In the genomic region with DNA sequence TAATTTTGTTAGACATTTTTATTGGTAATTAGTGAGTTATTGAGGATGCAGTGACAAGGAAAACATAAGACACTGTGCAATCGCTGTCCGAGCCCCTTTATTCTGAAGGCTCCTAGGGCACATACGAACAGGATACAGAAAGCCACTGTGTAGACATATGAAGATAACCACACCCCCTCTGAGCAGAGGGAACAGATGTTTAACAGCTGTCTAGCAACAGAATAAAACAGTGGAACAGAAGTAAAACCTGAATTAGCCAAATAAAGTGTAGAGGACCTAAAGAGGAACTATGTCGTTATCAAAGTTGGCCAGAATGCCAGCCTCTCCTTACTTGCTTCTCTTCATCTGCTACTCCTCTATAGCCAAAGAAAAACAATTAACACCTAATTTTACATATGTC, we compare ENCODE assay signal across 1 cellular context.
A peak's percentile ranks its signal among the peaks of the same experiment; 100 is the strongest.
TF ChIP-seq lines count a peak whose summit lies in the region.

No MANE protein-coding gene starts in this region.

TF ChIP-seq in K562, 482 proteins besides CTCF, POLR2A, EP300 and RAD21 (continued from another document and continues in another):
- TF ChIP-seq, protein P1, sequence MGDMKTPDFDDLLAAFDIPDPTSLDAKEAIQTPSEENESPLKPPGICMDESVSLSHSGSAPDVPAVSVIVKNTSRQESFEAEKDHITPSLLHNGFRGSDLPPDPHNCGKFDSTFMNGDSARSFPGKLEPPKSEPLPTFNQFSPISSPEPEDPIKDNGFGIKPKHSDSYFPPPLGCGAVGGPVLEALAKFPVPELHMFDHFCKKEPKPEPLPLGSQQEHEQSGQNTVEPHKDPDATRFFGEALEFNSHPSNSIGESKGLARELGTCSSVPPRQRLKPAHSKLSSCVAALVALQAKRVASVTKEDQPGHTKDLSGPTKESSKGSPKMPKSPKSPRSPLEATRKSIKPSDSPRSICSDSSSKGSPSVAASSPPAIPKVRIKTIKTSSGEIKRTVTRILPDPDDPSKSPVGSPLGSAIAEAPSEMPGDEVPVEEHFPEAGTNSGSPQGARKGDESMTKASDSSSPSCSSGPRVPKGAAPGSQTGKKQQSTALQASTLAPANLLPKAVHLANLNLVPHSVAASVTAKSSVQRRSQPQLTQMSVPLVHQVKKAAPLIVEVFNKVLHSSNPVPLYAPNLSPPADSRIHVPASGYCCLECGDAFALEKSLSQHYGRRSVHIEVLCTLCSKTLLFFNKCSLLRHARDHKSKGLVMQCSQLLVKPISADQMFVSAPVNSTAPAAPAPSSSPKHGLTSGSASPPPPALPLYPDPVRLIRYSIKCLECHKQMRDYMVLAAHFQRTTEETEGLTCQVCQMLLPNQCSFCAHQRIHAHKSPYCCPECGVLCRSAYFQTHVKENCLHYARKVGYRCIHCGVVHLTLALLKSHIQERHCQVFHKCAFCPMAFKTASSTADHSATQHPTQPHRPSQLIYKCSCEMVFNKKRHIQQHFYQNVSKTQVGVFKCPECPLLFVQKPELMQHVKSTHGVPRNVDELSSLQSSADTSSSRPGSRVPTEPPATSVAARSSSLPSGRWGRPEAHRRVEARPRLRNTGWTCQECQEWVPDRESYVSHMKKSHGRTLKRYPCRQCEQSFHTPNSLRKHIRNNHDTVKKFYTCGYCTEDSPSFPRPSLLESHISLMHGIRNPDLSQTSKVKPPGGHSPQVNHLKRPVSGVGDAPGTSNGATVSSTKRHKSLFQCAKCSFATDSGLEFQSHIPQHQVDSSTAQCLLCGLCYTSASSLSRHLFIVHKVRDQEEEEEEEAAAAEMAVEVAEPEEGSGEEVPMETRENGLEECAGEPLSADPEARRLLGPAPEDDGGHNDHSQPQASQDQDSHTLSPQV (IDR thresholded peaks at IDR 0.05): no peak
- no peak for TF ChIP-seq SIN3B (IDR thresholded peaks at IDR 0.05; ENCODE audit: low read depth)
- no peak for TF ChIP-seq SMARCB1 (IDR thresholded peaks at IDR 0.05; ENCODE audit: insufficient read length, low read depth)
- TF ChIP-seq CHD2 (IDR thresholded peaks at IDR 0.05; ENCODE audit: low read depth, low read length): no peak
- TF ChIP-seq DACH1 (IDR thresholded peaks at IDR 0.05; ENCODE audit: partially characterized antibody): peak; percentile 83
- TF ChIP-seq, protein P2, sequence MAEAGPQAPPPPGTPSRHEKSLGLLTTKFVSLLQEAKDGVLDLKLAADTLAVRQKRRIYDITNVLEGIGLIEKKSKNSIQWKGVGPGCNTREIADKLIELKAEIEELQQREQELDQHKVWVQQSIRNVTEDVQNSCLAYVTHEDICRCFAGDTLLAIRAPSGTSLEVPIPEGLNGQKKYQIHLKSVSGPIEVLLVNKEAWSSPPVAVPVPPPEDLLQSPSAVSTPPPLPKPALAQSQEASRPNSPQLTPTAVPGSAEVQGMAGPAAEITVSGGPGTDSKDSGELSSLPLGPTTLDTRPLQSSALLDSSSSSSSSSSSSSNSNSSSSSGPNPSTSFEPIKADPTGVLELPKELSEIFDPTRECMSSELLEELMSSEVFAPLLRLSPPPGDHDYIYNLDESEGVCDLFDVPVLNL (CRISPR knock-in tag; IDR thresholded peaks at IDR 0.05; ENCODE audit: low read depth): no peak
- TF ChIP-seq LCOR (CRISPR knock-in tag; IDR thresholded peaks at IDR 0.05): 0 out of 2 replicates have a peak, but pooled peaks have one; percentile 62
- TF ChIP-seq, protein P3, sequence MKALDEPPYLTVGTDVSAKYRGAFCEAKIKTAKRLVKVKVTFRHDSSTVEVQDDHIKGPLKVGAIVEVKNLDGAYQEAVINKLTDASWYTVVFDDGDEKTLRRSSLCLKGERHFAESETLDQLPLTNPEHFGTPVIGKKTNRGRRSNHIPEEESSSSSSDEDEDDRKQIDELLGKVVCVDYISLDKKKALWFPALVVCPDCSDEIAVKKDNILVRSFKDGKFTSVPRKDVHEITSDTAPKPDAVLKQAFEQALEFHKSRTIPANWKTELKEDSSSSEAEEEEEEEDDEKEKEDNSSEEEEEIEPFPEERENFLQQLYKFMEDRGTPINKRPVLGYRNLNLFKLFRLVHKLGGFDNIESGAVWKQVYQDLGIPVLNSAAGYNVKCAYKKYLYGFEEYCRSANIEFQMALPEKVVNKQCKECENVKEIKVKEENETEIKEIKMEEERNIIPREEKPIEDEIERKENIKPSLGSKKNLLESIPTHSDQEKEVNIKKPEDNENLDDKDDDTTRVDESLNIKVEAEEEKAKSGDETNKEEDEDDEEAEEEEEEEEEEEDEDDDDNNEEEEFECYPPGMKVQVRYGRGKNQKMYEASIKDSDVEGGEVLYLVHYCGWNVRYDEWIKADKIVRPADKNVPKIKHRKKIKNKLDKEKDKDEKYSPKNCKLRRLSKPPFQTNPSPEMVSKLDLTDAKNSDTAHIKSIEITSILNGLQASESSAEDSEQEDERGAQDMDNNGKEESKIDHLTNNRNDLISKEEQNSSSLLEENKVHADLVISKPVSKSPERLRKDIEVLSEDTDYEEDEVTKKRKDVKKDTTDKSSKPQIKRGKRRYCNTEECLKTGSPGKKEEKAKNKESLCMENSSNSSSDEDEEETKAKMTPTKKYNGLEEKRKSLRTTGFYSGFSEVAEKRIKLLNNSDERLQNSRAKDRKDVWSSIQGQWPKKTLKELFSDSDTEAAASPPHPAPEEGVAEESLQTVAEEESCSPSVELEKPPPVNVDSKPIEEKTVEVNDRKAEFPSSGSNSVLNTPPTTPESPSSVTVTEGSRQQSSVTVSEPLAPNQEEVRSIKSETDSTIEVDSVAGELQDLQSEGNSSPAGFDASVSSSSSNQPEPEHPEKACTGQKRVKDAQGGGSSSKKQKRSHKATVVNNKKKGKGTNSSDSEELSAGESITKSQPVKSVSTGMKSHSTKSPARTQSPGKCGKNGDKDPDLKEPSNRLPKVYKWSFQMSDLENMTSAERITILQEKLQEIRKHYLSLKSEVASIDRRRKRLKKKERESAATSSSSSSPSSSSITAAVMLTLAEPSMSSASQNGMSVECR (CRISPR knock-in tag; IDR thresholded peaks at IDR 0.05): peak; percentile 35; the same call in 1 of the 2 replicates
- TF ChIP-seq, protein P4, sequence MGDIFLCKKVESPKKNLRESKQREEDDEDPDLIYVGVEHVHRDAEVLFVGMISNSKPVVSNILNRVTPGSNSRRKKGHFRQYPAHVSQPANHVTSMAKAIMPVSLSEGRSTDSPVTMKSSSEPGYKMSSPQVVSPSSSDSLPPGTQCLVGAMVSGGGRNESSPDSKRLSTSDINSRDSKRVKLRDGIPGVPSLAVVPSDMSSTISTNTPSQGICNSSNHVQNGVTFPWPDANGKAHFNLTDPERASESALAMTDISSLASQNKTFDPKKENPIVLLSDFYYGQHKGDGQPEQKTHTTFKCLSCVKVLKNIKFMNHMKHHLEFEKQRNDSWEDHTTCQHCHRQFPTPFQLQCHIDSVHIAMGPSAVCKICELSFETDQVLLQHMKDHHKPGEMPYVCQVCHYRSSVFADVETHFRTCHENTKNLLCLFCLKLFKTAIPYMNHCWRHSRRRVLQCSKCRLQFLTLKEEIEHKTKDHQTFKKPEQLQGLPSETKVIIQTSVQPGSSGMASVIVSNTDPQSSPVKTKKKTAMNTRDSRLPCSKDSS (IDR thresholded peaks at IDR 0.05; ENCODE audit: low read depth, partially characterized antibody): no peak
- TF ChIP-seq JUN (IDR thresholded peaks at IDR 0.05; ENCODE audit: borderline replicate concordance, low read depth, low read length): no peak
- no peak for TF ChIP-seq JUN (CRISPR knock-in tag; IDR thresholded peaks at IDR 0.05; ENCODE audit: borderline replicate concordance)
- no peak for TF ChIP-seq TRIM28 (IDR thresholded peaks at IDR 0.05)
- TF ChIP-seq, protein P5, sequence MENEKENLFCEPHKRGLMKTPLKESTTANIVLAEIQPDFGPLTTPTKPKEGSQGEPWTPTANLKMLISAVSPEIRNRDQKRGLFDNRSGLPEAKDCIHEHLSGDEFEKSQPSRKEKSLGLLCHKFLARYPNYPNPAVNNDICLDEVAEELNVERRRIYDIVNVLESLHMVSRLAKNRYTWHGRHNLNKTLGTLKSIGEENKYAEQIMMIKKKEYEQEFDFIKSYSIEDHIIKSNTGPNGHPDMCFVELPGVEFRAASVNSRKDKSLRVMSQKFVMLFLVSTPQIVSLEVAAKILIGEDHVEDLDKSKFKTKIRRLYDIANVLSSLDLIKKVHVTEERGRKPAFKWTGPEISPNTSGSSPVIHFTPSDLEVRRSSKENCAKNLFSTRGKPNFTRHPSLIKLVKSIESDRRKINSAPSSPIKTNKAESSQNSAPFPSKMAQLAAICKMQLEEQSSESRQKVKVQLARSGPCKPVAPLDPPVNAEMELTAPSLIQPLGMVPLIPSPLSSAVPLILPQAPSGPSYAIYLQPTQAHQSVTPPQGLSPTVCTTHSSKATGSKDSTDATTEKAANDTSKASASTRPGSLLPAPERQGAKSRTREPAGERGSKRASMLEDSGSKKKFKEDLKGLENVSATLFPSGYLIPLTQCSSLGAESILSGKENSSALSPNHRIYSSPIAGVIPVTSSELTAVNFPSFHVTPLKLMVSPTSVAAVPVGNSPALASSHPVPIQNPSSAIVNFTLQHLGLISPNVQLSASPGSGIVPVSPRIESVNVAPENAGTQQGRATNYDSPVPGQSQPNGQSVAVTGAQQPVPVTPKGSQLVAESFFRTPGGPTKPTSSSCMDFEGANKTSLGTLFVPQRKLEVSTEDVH (IDR thresholded peaks at IDR 0.05; ENCODE audit: low read depth, partially characterized antibody): no peak
- no peak for TF ChIP-seq BRD4 (IDR thresholded peaks at IDR 0.05)
- no peak for TF ChIP-seq CUX1 (CRISPR knock-in tag; IDR thresholded peaks at IDR 0.05)
- no peak for TF ChIP-seq KLF10 (CRISPR knock-in tag; IDR thresholded peaks at IDR 0.05)
- TF ChIP-seq TGIF2 (CRISPR knock-in tag; IDR thresholded peaks at IDR 0.05): no peak
- TF ChIP-seq MAZ (CRISPR knock-in tag; conservative IDR thresholded peaks at IDR 0.05 in 1 of 2, IDR thresholded peaks at IDR 0.05 in 1 of 2): no peak
- no peak for TF ChIP-seq MBD2 (IDR thresholded peaks at IDR 0.05; ENCODE audit: borderline replicate concordance, low read depth)
- no peak for TF ChIP-seq SRSF9 (IDR thresholded peaks at IDR 0.05; ENCODE audit: borderline replicate concordance, low read depth, low read length)
- TF ChIP-seq GABPB1 (CRISPR knock-in tag; IDR thresholded peaks at IDR 0.05): no peak
- no peak for TF ChIP-seq EWSR1 (IDR thresholded peaks at IDR 0.05; ENCODE audit: borderline replicate concordance, low read depth, partially characterized antibody)
- no peak for TF ChIP-seq ZC3H4 (CRISPR knock-in tag; IDR thresholded peaks at IDR 0.05; ENCODE audit: borderline replicate concordance)
- no peak for TF ChIP-seq FOXP4 (CRISPR knock-in tag; IDR thresholded peaks at IDR 0.05; ENCODE audit: borderline replicate concordance)
- TF ChIP-seq ZNF444 (CRISPR knock-in tag; IDR thresholded peaks at IDR 0.05): no peak
- peak; percentile 60 for TF ChIP-seq TCF3 (CRISPR knock-in tag; IDR thresholded peaks at IDR 0.05)
- TF ChIP-seq, protein P6, sequence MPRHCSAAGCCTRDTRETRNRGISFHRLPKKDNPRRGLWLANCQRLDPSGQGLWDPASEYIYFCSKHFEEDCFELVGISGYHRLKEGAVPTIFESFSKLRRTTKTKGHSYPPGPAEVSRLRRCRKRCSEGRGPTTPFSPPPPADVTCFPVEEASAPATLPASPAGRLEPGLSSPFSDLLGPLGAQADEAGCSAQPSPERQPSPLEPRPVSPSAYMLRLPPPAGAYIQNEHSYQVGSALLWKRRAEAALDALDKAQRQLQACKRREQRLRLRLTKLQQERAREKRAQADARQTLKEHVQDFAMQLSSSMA (CRISPR knock-in tag; IDR thresholded peaks at IDR 0.05): no peak
- TF ChIP-seq FOXM1 (IDR thresholded peaks at IDR 0.05; ENCODE audit: low read depth): no peak
- TF ChIP-seq FOXM1 (CRISPR knock-in tag; IDR thresholded peaks at IDR 0.05; ENCODE audit: low read depth): no peak
- no peak for TF ChIP-seq MXD1 (CRISPR knock-in tag; IDR thresholded peaks at IDR 0.05; ENCODE audit: borderline replicate concordance, poor library complexity, severe bottlenecking)
